ENCODE assay signal across 8 cellular contexts in the genomic region with DNA sequence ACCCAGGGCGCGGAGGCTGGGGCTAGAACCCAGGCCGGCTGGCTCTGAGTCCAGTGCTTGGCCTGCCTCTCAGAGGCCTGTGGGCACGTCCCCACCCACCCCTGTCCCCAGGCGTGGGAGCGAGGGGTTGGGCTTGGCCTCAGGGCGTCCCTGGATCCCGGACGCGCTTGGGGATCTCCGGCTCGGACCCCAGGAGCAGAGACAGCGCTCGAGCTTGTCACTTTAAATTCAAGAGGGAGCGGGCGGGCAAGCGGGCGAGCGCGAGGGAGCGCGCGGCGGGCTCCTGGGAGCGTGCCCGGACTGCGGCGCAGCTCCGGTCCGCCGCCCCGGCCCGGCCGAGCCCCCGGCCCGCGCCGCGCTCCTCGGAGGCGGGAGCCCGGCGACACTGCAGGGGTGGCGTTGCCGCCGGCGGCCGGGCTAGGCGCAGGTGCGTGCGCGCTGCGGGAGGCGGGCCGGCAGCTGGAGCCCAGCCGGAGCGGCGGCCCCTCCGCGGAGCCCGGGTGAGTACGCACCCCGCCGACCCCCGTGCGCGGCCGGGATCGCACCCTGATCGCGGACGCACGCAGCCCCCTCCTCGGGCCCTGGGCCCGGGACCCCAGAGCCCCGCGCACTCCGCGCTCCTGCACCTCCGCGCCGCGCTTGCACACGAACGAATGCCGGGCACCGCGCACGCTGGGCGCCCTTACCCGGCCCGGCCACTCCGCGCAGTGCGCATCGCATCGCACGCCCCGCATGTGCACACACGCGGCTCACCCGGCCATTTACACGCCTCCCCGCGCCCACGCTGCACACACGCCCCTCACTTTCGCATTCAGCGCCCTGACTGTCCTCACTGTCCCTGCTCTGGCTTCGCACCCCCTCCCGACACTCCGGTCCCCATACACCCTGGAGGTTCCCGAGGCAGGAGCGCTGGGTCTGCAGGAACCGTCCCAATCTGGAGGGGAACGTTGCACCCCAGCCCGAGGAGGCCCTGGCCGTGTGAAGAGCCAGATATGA. TPM values are rescaled to one million over a fixed set of nuclear protein-coding genes. Genes with fewer than 3 reads are reported as not detected.
DNase-seq lines count a peak whose midpoint lies in the region; ATAC-seq and TF ChIP-seq lines count a peak whose summit lies in the region.

A gene with protein sequence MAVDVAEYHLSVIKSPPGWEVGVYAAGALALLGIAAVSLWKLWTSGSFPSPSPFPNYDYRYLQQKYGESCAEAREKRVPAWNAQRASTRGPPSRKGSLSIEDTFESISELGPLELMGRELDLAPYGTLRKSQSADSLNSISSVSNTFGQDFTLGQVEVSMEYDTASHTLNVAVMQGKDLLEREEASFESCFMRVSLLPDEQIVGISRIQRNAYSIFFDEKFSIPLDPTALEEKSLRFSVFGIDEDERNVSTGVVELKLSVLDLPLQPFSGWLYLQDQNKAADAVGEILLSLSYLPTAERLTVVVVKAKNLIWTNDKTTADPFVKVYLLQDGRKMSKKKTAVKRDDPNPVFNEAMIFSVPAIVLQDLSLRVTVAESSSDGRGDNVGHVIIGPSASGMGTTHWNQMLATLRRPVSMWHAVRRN (plus strand): TSS at position 174 of the 996 bp plus-strand sequence. CDS start 7,011 bp downstream, outside the sequence.

- TF ChIP-seq POLR2A in testis (IDR thresholded peaks at IDR 0.05), result no peak

- no peaks in the 10 kb centered on the region for H3K9me3 ChIP-seq in testis

- CTCF ChIA-PET in MCF 10A (lab: Yijun Ruan, JAX), result interaction anchor here (0.6 to 1.4 kb wide), 3 partner anchors 26 to 259 kb away, joined by 3 to 5 read pairs (median 4); no protein-coding TSS in a partner anchor

- H3K36me3 Mint-ChIP-seq in MCF 10A (ENCODE audit: insufficient read depth, unreplicated experiment), result no peaks in the 10 kb centered on the region

- H3K9me3 Mint-ChIP-seq in MCF 10A (ENCODE audit: unreplicated experiment), result peaks cover 7% of the 10 kb centered on the region

- no peaks in the 10 kb centered on the region for H3K27me3 Mint-ChIP-seq in MCF 10A (ENCODE audit: insufficient read depth, unreplicated experiment)

- ATAC-seq in left lobe of liver, result peak; percentile 39
- ATAC-seq in HG02938 (IDR thresholded peaks at IDR 0.05; ENCODE audit: unreplicated experiment), result no peak

- no TSS peak for BruUV-seq in MCF 10A (replicated peaks; lab: Mats Ljungman, UMichigan)

- H3K4me1 Mint-ChIP-seq in MCF 10A (ENCODE audit: insufficient read depth, unreplicated experiment), result peaks cover 22% of the 10 kb centered on the region

- no peak within 1 kb of the TSS for H3K27ac Mint-ChIP-seq in MCF 10A (ENCODE audit: low read depth, unreplicated experiment)

- TF ChIP-seq CTCF in AG09309 (IDR thresholded peaks at IDR 0.05; ENCODE audit: control insufficient read depth, insufficient read depth, low read depth, low read length, missing control alignments) (no peak), MCF 10A (IDR thresholded peaks at IDR 0.05; ENCODE audit: unreplicated experiment) (no peak), testis (IDR thresholded peaks at IDR 0.05) (no peak)

- peak within 1 kb of the TSS; percentile 65 for H3K4me3 Mint-ChIP-seq in MCF 10A (ENCODE audit: unreplicated experiment)

- 1 to 4% methylated on average over 27 to 66 of the region's 118 CpGs for WGBS in testis, 2 donors

- H3K27ac ChIP-seq in testis, result no peak within 1 kb of the TSS

- intact Hi-C loops in MCF 10A (cut with micrococcal nuclease), result loop anchor here (5.0 kb wide), 1 partner anchor 181 kb away; a partner anchor contains a TSS
- intact Hi-C loops in testis (cut with DNase I; ENCODE audit: low total_unique reads), result no loop called here

- POLR2A ChIA-PET in MCF 10A (lab: Yijun Ruan, JAX), result interaction anchor here (0.7 to 1.4 kb wide), 7 partner anchors 32 to 181 kb away, joined by 3 to 5 read pairs (median 3); no protein-coding TSS in a partner anchor

- H3K4me3 ChIP-seq in AG09309 (ENCODE audit: control insufficient read depth, low read depth, low read length) (peak within 1 kb of the TSS; percentile 47), testis (peak within 1 kb of the TSS; percentile 31 to 44)

- DNase-seq in AG09309 (ENCODE audit: low read depth), result no peak
- DNase-seq in HuH-7 (ENCODE audit: low spot score), result peak; percentile 95
- no peak for DNase-seq in MCF 10A (ENCODE audit: unreplicated experiment)
- DNase-seq in left lobe of liver (ENCODE audit: low spot score), result no peak
- no peak for DNase-seq in testis
- no peak for DNase-seq in inferior parietal cortex (ENCODE audit: extremely low spot score)
- DNase-seq in GM19240 (ENCODE audit: insufficient read length, low spot score), result no peak

- peaks cover 8% of the 10 kb centered on the region for H3K4me1 ChIP-seq in testis

- H3K27me3 ChIP-seq in testis, result no peaks in the 10 kb centered on the region

- no peaks in the 10 kb centered on the region for H3K36me3 ChIP-seq in testis (ENCODE audit: low read depth, missing control alignments)

RNA-seq across cellular contexts. Expression of the gene that starts here (rescaled TPM):
- total RNA-seq in MCF 10A (2022) (0.44 and 0.59 TPM in 2 replicates), left lobe of liver (4.8 TPM), testis (1 to 10 TPM; 3.4 to 4.2 TPM)
- 3.7 TPM for polyA plus RNA-seq in testis (ENCODE audit: insufficient read depth, low read depth, low replicate concordance)
